ENCODE assay signal across 17 cellular contexts in the genomic region with DNA sequence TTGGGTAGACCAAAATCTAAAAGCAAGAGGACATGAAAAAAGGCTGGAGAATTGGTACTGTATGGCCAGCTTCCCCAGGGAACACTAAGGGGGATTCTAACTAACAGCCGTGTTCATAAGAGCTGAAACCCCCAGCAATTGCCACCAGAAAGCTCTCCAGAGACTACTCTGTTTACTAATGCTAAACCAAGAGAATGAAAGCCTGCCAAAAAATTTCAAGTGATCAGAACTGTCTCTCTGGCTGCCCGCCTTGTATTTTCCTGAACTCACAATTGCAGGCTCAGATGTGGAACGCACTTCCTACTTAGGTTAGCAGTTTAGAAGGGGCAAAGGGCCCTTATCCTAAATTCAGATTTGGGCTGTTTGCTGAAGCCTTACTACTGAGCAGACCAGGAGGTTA. TPM values are rescaled to one million over a fixed set of nuclear protein-coding genes. Genes with fewer than 3 reads are reported as not detected.
A peak's percentile ranks its signal among the peaks of the same experiment; 100 is the strongest.
DNase-seq lines count a peak whose midpoint lies in the region; ATAC-seq and TF ChIP-seq lines count a peak whose summit lies in the region.
"Had no signal": no experiment of that assay in that cellular context is flagged by ENCODE, and none has a peak within 500 bp of the region (broad histone marks: within the 10 kb centered on the region; RNA-seq: fewer than 3 reads in every experiment).

No MANE protein-coding gene starts in this region.

- no peak overlapping the region for H3K4me3 ChIP-seq in osteoblast (ENCODE audit: insufficient read depth, low read length)
- H3K4me3 ChIP-seq: Peyer's patch, stomach had no signal

- peaks cover under 1% of the 10 kb centered on the region for H3K27me3 Mint-ChIP-seq in glutamatergic neuron (ENCODE audit: unreplicated experiment)
- peaks cover 4 to 12% of the 10 kb centered on the region in 2 donors for H3K27me3 Mint-ChIP-seq in T-cell

- peaks cover 6% of the 10 kb centered on the region for H3K36me3 Mint-ChIP-seq in glutamatergic neuron (ENCODE audit: unreplicated experiment)
- no peaks in the 10 kb centered on the region for H3K36me3 Mint-ChIP-seq in T-cell
- H3K36me3 Mint-ChIP-seq: activated naive CD4-positive, alpha-beta T cell treated with anti-CD3 and anti-CD28 coated beads, Interleukin-2, amount 10 ng/mL, durations not matched to agents 7 days and 5 days; CD8-positive, alpha-beta T cell had no signal

- H3K27ac Mint-ChIP-seq in glutamatergic neuron (ENCODE audit: unreplicated experiment) = peak overlapping the region; percentile 49
- H3K27ac Mint-ChIP-seq in T-cell = no peak overlapping the region
- H3K27ac Mint-ChIP-seq: activated naive CD4-positive, alpha-beta T cell treated with anti-CD3 and anti-CD28 coated beads, Interleukin-2, amount 10 ng/mL, durations not matched to agents 7 days and 5 days; CD8-positive, alpha-beta T cell had no signal

- peaks cover 20% of the 10 kb centered on the region for H3K4me1 ChIP-seq in osteoblast (ENCODE audit: insufficient read depth, low read length)
- H3K4me1 ChIP-seq: Peyer's patch had no signal

- H3K9me3 Mint-ChIP-seq in glutamatergic neuron (ENCODE audit: unreplicated experiment) (peaks cover 3% of the 10 kb centered on the region), T-cell (peaks cover 0 to 4% (median 0%) of the 10 kb centered on the region in 3 donors)
- H3K9me3 Mint-ChIP-seq: activated naive CD4-positive, alpha-beta T cell treated with anti-CD3 and anti-CD28 coated beads, Interleukin-2, amount 10 ng/mL, durations not matched to agents 7 days and 5 days had no signal

- H3K36me3 ChIP-seq in osteoblast (ENCODE audit: insufficient read depth, low read length) = no peaks in the 10 kb centered on the region
- H3K36me3 ChIP-seq: Peyer's patch, stomach had no signal

- H3K9me3 ChIP-seq in osteoblast (ENCODE audit: low read depth, low read length) = no peaks in the 10 kb centered on the region
- H3K9me3 ChIP-seq: Peyer's patch had no signal

- H3K79me2 ChIP-seq in osteoblast (ENCODE audit: insufficient read depth, low read length) = peaks cover 20% of the 10 kb centered on the region

- H3K4me3 Mint-ChIP-seq in glutamatergic neuron (ENCODE audit: unreplicated experiment) (peak overlapping the region; percentile 58), T-cell (no peak overlapping the region)
- H3K4me3 Mint-ChIP-seq: activated naive CD4-positive, alpha-beta T cell treated with anti-CD3 and anti-CD28 coated beads, Interleukin-2, amount 10 ng/mL, durations not matched to agents 7 days and 5 days; CD8-positive, alpha-beta T cell had no signal

- H3K4me2 ChIP-seq in osteoblast (ENCODE audit: insufficient read depth, low read length) = peak overlapping the region; percentile 6

- POLR2A ChIA-PET in T-cell (lab: Charles Lee) = no interaction called here

- CTCF ChIA-PET in T-cell (lab: Charles Lee) = no interaction called here

- peaks cover under 1% of the 10 kb centered on the region for H4K20me1 ChIP-seq in osteoblast (ENCODE audit: insufficient read depth, low read length)

- DNase-seq in DMS79 (lab: John Stamatoyannopoulos, UW) (peak; percentile 55), NCI-H446 (lab: John Stamatoyannopoulos, UW) (peak; percentile 7 to 59), glutamatergic neuron (no peak), osteoblast (ENCODE audit: insufficient read length, low spot score, missing footprints) (no peak), T-cell (no peak), NCI-H2029 (lab: John Stamatoyannopoulos, UW) (no peak)
- DNase-seq in stimulated activated naive CD4-positive, alpha-beta T cell treated with Interleukin-2 at 50 U/mL for 16 hours (lab: John Stamatoyannopoulos, UW) = no peak
- DNase-seq: activated naive CD4-positive, alpha-beta T cell treated with anti-CD3 and anti-CD28 coated beads, Interleukin-2, amount 10 ng/mL, durations not matched to agents 7 days and 5 days; CD8-positive, alpha-beta T cell; cortex of kidney; foreskin melanocyte; left colon; NCI-H1930; Peyer's patch; posterior cingulate gyrus; stomach had no signal

- H3K27ac ChIP-seq in osteoblast (ENCODE audit: low read depth, low read length) = no peak overlapping the region
- H3K27ac ChIP-seq: Peyer's patch had no signal

- no peaks in the 10 kb centered on the region for H3K27me3 ChIP-seq in osteoblast (ENCODE audit: insufficient read depth, low read length)
- H3K27me3 ChIP-seq: Peyer's patch, stomach had no signal

- no peak for TF ChIP-seq CTCF in glutamatergic neuron (IDR thresholded peaks at IDR 0.05; ENCODE audit: partially characterized antibody, unreplicated experiment)
- no peak for TF ChIP-seq CTCF in osteoblast (IDR thresholded peaks at IDR 0.05; ENCODE audit: extremely low read depth, low read depth, low read length)

- H3K4me1 Mint-ChIP-seq in glutamatergic neuron (ENCODE audit: low read depth, unreplicated experiment) (peaks cover 33% of the 10 kb centered on the region), T-cell (no peaks in the 10 kb centered on the region)
- H3K4me1 Mint-ChIP-seq: activated naive CD4-positive, alpha-beta T cell treated with anti-CD3 and anti-CD28 coated beads, Interleukin-2, amount 10 ng/mL, durations not matched to agents 7 days and 5 days had no signal

- ATAC-seq in T-cell (replicated peaks in 1 of 4) = no peak
- no peak for ATAC-seq in GM19455 (IDR thresholded peaks at IDR 0.05; ENCODE audit: unreplicated experiment)
- ATAC-seq: CD8-positive, alpha-beta T cell; left colon had no signal

- no peak overlapping the region for H2AFZ ChIP-seq in osteoblast (ENCODE audit: low read length)

RNA-seq across cellular contexts. Expression of a gene that starts 24.1 kb away (rescaled TPM):
- total RNA-seq in glutamatergic neuron (ENCODE audit: unreplicated experiment) (218 TPM), osteoblast (40.9 and 41.5 TPM in 2 replicates), T-cell (1 to 10 TPM; 1.3 to 2.8 (median 2.1) TPM)

Comparison
In these comparisons a context has a peak if more than half of its experiments do, and no peak if none do; other contexts are left out.
1. DNase-seq: peak in DMS79 (single experiment) and NCI-H446 (2 of 2); none in glutamatergic neuron (single experiment), osteoblast (single experiment), T-cell (0 of 34), stimulated activated naive CD4-positive, alpha-beta T cell treated with Interleukin-2 at 50 U/mL for 16 hours (single experiment) and NCI-H2029 (single experiment).
2. RNA of a gene that starts 24.1 kb away (total RNA-seq): 218 TPM in glutamatergic neuron (single experiment) and 40.9 to 41.5 TPM in osteoblast; 1.3 to 2.8 TPM in T-cell; every median in the first group is over 10 times any median in the second.